ENCODE assay signal across 1 cellular context in genomic region chr2:218230882-218231281, GRCh38.
TF ChIP-seq lines count a peak whose summit lies in the region.

No MANE protein-coding gene starts in this region.

TF ChIP-seq in HepG2, 621 proteins besides CTCF, POLR2A, EP300 and RAD21 (continued from another document and continues in another):
- TF ChIP-seq ARID5B (CRISPR knock-in tag; IDR thresholded peaks at IDR 0.05) (no peak), PATZ1 (CRISPR knock-in tag; IDR thresholded peaks at IDR 0.05) (0 out of 2 replicates have a peak, but pooled peaks have one; percentile 12), ZNF44 (CRISPR knock-in tag; IDR thresholded peaks at IDR 0.05) (no peak), ZNF496 (CRISPR knock-in tag; IDR thresholded peaks at IDR 0.05; ENCODE audit: insufficient replicate concordance) (no peak), IRX3 (CRISPR knock-in tag; IDR thresholded peaks at IDR 0.05; ENCODE audit: borderline replicate concordance, low read depth) (no peak), ZNF329 (CRISPR knock-in tag; IDR thresholded peaks at IDR 0.05; ENCODE audit: low read depth) (no peak), ZNF792 (CRISPR knock-in tag; IDR thresholded peaks at IDR 0.05) (no peak), ZMYM4 (CRISPR knock-in tag; IDR thresholded peaks at IDR 0.05) (0 out of 2 replicates have a peak, but pooled peaks have one; percentile 23), HNRNPL (IDR thresholded peaks at IDR 0.05; ENCODE audit: low read depth, low read length) (no peak), ZBTB34 (CRISPR knock-in tag; IDR thresholded peaks at IDR 0.05) (peak; percentile 52; the same call in 1 of the 2 replicates), ZSCAN29 (CRISPR knock-in tag; conservative IDR thresholded peaks at IDR 0.05) (no peak), ZNF614 (CRISPR knock-in tag; IDR thresholded peaks at IDR 0.05; ENCODE audit: borderline replicate concordance) (no peak), MYNN (CRISPR knock-in tag; IDR thresholded peaks at IDR 0.05; ENCODE audit: low read depth) (no peak), PCBP1 (IDR thresholded peaks at IDR 0.05; ENCODE audit: borderline replicate concordance, low read depth, low read length) (no peak), E2F5 (CRISPR knock-in tag; conservative IDR thresholded peaks at IDR 0.05) (no peak), HOXA3 (CRISPR knock-in tag; IDR thresholded peaks at IDR 0.05) (0 out of 2 replicates have a peak, but pooled peaks have one; percentile 23), ZNF558 (CRISPR knock-in tag; IDR thresholded peaks at IDR 0.05; ENCODE audit: borderline replicate concordance) (no peak), SOX13 (IDR thresholded peaks at IDR 0.05) (no peak), SOX13 (CRISPR knock-in tag; conservative IDR thresholded peaks at IDR 0.05 in 1 of 2, IDR thresholded peaks at IDR 0.05 in 1 of 2) (0 out of 4 replicates have a peak, but pooled peaks of 1 of the 2 experiments have one; percentile 55), ZNF644 (CRISPR knock-in tag; IDR thresholded peaks at IDR 0.05; ENCODE audit: low read depth) (peak; percentile 81), ZNF607 (CRISPR knock-in tag; IDR thresholded peaks at IDR 0.05; ENCODE audit: borderline replicate concordance) (no peak), ZFP90 (CRISPR knock-in tag; IDR thresholded peaks at IDR 0.05; ENCODE audit: borderline replicate concordance) (no peak), NR2F1 (CRISPR knock-in tag; IDR thresholded peaks at IDR 0.05) (no peak), MZF1 (CRISPR knock-in tag; IDR thresholded peaks at IDR 0.05; ENCODE audit: borderline replicate concordance) (no peak)
- TF ChIP-seq, protein P1, sequence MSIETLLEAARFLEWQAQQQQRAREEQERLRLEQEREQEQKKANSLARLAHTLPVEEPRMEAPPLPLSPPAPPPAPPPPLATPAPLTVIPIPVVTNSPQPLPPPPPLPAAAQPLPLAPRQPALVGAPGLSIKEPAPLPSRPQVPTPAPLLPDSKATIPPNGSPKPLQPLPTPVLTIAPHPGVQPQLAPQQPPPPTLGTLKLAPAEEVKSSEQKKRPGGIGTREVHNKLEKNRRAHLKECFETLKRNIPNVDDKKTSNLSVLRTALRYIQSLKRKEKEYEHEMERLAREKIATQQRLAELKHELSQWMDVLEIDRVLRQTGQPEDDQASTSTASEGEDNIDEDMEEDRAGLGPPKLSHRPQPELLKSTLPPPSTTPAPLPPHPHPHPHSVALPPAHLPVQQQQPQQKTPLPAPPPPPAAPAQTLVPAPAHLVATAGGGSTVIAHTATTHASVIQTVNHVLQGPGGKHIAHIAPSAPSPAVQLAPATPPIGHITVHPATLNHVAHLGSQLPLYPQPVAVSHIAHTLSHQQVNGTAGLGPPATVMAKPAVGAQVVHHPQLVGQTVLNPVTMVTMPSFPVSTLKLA (IDR thresholded peaks at IDR 0.05): no peak
- TF ChIP-seq, protein P2, sequence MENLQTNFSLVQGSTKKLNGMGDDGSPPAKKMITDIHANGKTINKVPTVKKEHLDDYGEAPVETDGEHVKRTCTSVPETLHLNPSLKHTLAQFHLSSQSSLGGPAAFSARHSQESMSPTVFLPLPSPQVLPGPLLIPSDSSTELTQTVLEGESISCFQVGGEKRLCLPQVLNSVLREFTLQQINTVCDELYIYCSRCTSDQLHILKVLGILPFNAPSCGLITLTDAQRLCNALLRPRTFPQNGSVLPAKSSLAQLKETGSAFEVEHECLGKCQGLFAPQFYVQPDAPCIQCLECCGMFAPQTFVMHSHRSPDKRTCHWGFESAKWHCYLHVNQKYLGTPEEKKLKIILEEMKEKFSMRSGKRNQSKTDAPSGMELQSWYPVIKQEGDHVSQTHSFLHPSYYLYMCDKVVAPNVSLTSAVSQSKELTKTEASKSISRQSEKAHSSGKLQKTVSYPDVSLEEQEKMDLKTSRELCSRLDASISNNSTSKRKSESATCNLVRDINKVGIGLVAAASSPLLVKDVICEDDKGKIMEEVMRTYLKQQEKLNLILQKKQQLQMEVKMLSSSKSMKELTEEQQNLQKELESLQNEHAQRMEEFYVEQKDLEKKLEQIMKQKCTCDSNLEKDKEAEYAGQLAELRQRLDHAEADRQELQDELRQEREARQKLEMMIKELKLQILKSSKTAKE (CRISPR knock-in tag; IDR thresholded peaks at IDR 0.05; ENCODE audit: borderline replicate concordance): no peak
- TF ChIP-seq, protein P3, sequence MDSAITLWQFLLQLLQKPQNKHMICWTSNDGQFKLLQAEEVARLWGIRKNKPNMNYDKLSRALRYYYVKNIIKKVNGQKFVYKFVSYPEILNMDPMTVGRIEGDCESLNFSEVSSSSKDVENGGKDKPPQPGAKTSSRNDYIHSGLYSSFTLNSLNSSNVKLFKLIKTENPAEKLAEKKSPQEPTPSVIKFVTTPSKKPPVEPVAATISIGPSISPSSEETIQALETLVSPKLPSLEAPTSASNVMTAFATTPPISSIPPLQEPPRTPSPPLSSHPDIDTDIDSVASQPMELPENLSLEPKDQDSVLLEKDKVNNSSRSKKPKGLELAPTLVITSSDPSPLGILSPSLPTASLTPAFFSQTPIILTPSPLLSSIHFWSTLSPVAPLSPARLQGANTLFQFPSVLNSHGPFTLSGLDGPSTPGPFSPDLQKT (CRISPR knock-in tag; IDR thresholded peaks at IDR 0.05; ENCODE audit: borderline replicate concordance): no peak
- TF ChIP-seq, protein P4, sequence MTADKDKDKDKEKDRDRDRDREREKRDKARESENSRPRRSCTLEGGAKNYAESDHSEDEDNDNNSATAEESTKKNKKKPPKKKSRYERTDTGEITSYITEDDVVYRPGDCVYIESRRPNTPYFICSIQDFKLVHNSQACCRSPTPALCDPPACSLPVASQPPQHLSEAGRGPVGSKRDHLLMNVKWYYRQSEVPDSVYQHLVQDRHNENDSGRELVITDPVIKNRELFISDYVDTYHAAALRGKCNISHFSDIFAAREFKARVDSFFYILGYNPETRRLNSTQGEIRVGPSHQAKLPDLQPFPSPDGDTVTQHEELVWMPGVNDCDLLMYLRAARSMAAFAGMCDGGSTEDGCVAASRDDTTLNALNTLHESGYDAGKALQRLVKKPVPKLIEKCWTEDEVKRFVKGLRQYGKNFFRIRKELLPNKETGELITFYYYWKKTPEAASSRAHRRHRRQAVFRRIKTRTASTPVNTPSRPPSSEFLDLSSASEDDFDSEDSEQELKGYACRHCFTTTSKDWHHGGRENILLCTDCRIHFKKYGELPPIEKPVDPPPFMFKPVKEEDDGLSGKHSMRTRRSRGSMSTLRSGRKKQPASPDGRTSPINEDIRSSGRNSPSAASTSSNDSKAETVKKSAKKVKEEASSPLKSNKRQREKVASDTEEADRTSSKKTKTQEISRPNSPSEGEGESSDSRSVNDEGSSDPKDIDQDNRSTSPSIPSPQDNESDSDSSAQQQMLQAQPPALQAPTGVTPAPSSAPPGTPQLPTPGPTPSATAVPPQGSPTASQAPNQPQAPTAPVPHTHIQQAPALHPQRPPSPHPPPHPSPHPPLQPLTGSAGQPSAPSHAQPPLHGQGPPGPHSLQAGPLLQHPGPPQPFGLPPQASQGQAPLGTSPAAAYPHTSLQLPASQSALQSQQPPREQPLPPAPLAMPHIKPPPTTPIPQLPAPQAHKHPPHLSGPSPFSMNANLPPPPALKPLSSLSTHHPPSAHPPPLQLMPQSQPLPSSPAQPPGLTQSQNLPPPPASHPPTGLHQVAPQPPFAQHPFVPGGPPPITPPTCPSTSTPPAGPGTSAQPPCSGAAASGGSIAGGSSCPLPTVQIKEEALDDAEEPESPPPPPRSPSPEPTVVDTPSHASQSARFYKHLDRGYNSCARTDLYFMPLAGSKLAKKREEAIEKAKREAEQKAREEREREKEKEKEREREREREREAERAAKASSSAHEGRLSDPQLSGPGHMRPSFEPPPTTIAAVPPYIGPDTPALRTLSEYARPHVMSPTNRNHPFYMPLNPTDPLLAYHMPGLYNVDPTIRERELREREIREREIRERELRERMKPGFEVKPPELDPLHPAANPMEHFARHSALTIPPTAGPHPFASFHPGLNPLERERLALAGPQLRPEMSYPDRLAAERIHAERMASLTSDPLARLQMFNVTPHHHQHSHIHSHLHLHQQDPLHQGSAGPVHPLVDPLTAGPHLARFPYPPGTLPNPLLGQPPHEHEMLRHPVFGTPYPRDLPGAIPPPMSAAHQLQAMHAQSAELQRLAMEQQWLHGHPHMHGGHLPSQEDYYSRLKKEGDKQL (CRISPR knock-in tag; IDR thresholded peaks at IDR 0.05; ENCODE audit: low read depth): no peak
- TF ChIP-seq, protein P5, sequence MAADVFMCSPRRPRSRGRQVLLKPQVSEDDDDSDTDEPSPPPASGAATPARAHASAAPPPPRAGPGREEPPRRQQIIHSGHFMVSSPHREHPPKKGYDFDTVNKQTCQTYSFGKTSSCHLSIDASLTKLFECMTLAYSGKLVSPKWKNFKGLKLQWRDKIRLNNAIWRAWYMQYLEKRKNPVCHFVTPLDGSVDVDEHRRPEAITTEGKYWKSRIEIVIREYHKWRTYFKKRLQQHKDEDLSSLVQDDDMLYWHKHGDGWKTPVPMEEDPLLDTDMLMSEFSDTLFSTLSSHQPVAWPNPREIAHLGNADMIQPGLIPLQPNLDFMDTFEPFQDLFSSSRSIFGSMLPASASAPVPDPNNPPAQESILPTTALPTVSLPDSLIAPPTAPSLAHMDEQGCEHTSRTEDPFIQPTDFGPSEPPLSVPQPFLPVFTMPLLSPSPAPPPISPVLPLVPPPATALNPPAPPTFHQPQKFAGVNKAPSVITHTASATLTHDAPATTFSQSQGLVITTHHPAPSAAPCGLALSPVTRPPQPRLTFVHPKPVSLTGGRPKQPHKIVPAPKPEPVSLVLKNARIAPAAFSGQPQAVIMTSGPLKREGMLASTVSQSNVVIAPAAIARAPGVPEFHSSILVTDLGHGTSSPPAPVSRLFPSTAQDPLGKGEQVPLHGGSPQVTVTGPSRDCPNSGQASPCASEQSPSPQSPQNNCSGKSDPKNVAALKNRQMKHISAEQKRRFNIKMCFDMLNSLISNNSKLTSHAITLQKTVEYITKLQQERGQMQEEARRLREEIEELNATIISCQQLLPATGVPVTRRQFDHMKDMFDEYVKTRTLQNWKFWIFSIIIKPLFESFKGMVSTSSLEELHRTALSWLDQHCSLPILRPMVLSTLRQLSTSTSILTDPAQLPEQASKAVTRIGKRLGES (CRISPR knock-in tag; IDR thresholded peaks at IDR 0.05; ENCODE audit: borderline replicate concordance): no peak
- TF ChIP-seq, protein P6, sequence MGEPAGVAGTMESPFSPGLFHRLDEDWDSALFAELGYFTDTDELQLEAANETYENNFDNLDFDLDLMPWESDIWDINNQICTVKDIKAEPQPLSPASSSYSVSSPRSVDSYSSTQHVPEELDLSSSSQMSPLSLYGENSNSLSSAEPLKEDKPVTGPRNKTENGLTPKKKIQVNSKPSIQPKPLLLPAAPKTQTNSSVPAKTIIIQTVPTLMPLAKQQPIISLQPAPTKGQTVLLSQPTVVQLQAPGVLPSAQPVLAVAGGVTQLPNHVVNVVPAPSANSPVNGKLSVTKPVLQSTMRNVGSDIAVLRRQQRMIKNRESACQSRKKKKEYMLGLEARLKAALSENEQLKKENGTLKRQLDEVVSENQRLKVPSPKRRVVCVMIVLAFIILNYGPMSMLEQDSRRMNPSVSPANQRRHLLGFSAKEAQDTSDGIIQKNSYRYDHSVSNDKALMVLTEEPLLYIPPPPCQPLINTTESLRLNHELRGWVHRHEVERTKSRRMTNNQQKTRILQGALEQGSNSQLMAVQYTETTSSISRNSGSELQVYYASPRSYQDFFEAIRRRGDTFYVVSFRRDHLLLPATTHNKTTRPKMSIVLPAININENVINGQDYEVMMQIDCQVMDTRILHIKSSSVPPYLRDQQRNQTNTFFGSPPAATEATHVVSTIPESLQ (CRISPR knock-in tag; conservative IDR thresholded peaks at IDR 0.05): no peak
